ENCODE assay signal across 15 cellular contexts in genomic region chr2:85259865-85260264, GRCh38.
DNase-seq lines count a peak whose midpoint lies in the region; ATAC-seq and TF ChIP-seq lines count a peak whose summit lies in the region.
"Had no signal": no experiment of that assay in that cellular context is flagged by ENCODE, and none has a peak within 500 bp of the region (broad histone marks: within the 10 kb centered on the region; RNA-seq: fewer than 3 reads in every experiment).

No MANE protein-coding gene starts in this region.

- CTCF ChIA-PET in WTC11 (lab: Charles Lee): interaction anchor here (1.1 kb wide), 1 partner anchor 16 kb away, joined by 5 read pairs; no protein-coding TSS in a partner anchor

- no peak overlapping the region for H3K4me3 Mint-ChIP-seq in WTC11
- H3K4me3 Mint-ChIP-seq: activated naive CD8-positive, alpha-beta T cell treated with anti-CD3 and anti-CD28 coated beads, Interleukin-2, amount 10 ng/mL, durations not matched to agents 7 days and 5 days; T-cell had no signal

- H3K27me3 ChIP-seq in GM23248 (replicated peaks; ENCODE audit: insufficient read depth) (no peaks in the 10 kb centered on the region), smooth muscle cell (ENCODE audit: low read depth) (no peaks in the 10 kb centered on the region)

- DNase-seq in GM23248 (no peak), WTC11 (ENCODE audit: low spot score) (no peak), islet precursor cell (peak; percentile 69), smooth muscle cell (lab: John Stamatoyannopoulos, UW; ENCODE audit: unreplicated experiment) (no peak), NCI-H748 (lab: John Stamatoyannopoulos, UW; ENCODE audit: unreplicated experiment) (no peak), activated gamma-delta T cell treated with Interleukin-2 at 50 U/mL for 16 hours (no peak), UCSD-AML1 (lab: John Stamatoyannopoulos, UW; ENCODE audit: unreplicated experiment) (no peak)
- no peak for DNase-seq in stimulated activated CD4-positive, alpha-beta T cell treated with anti-CD3 and anti-CD28 coated beads, Interleukin-2, amount 100 ng/mL, for 48 hours
- DNase-seq: activated CD4-positive, alpha-beta T cell treated with anti-CD3 and anti-CD28 coated beads for 1 hour; activated naive CD8-positive, alpha-beta T cell treated with anti-CD3 and anti-CD28 coated beads, Interleukin-2, amount 10 ng/mL, durations not matched to agents 7 days and 5 days; activated T-cell treated with anti-CD3 and anti-CD28 coated beads for 4 hours; hypothalamus; NCI-H2171 treated with DMSO at 0.1 percent for 48 hours; small intestine; T-cell had no signal

- H2AFZ ChIP-seq in GM23248 (no peak overlapping the region), smooth muscle cell (ENCODE audit: low read depth) (no peak overlapping the region)

- POLR2A ChIA-PET in WTC11 (lab: Charles Lee): no interaction called here

- H3K9ac ChIP-seq in GM23248: 0 out of 2 replicates have a peak overlapping the region, but pooled peaks have one; percentile 14
- no peak overlapping the region for H3K9ac ChIP-seq in smooth muscle cell (ENCODE audit: low read depth)

- H3K9me3 ChIP-seq in GM23248 (ENCODE audit: low read depth) (no peaks in the 10 kb centered on the region), smooth muscle cell (replicated peaks; ENCODE audit: low read depth) (no peaks in the 10 kb centered on the region)

- H3K4me2 ChIP-seq in GM23248 (ENCODE audit: unreplicated experiment) (no peak overlapping the region), smooth muscle cell (peak overlapping the region; percentile 67)

- peak overlapping the region; percentile 97; the same call in 1 of the 2 replicates for H3K27ac Mint-ChIP-seq in WTC11
- H3K27ac Mint-ChIP-seq: activated naive CD8-positive, alpha-beta T cell treated with anti-CD3 and anti-CD28 coated beads, Interleukin-2, amount 10 ng/mL, durations not matched to agents 7 days and 5 days; T-cell had no signal

- H4K20me1 ChIP-seq in GM23248 (ENCODE audit: insufficient read depth) (no peaks in the 10 kb centered on the region), smooth muscle cell (ENCODE audit: low read depth) (peaks cover 52% of the 10 kb centered on the region)

- ATAC-seq in WTC11: no peak
- ATAC-seq: T-cell had no signal

- in situ Hi-C loops in GM23248 (cut with MboI): no loop called here

- H3K27me3 Mint-ChIP-seq in WTC11 (ENCODE audit: low read depth): no peaks in the 10 kb centered on the region
- H3K27me3 Mint-ChIP-seq: activated naive CD8-positive, alpha-beta T cell treated with anti-CD3 and anti-CD28 coated beads, Interleukin-2, amount 10 ng/mL, durations not matched to agents 7 days and 5 days had no signal

- H3K36me3 Mint-ChIP-seq in WTC11: peaks cover 18% of the 10 kb centered on the region
- H3K36me3 Mint-ChIP-seq: activated naive CD8-positive, alpha-beta T cell treated with anti-CD3 and anti-CD28 coated beads, Interleukin-2, amount 10 ng/mL, durations not matched to agents 7 days and 5 days; T-cell had no signal

- no peaks in the 10 kb centered on the region for H3K9me2 ChIP-seq in GM23248 (ENCODE audit: insufficient read depth)

- no peak for TF ChIP-seq CTCF in WTC11 (IDR thresholded peaks at IDR 0.05)
- TF ChIP-seq CTCF in smooth muscle cell (IDR thresholded peaks at IDR 0.05; ENCODE audit: borderline replicate concordance, insufficient read depth, poor library complexity, severe bottlenecking): no peak

- H3K9me3 Mint-ChIP-seq in WTC11: no peaks in the 10 kb centered on the region
- H3K9me3 Mint-ChIP-seq: activated naive CD8-positive, alpha-beta T cell treated with anti-CD3 and anti-CD28 coated beads, Interleukin-2, amount 10 ng/mL, durations not matched to agents 7 days and 5 days; T-cell had no signal

- H3K27ac ChIP-seq in GM23248 (no peak overlapping the region), smooth muscle cell (ENCODE audit: low read depth) (peak overlapping the region; percentile 74)

- no peaks in the 10 kb centered on the region for H3K79me2 ChIP-seq in GM23248 (ENCODE audit: insufficient read depth)
- H3K79me2 ChIP-seq in smooth muscle cell (ENCODE audit: low read depth): no peaks in the 10 kb centered on the region

- peaks cover 85% of the 10 kb centered on the region for H3K4me1 Mint-ChIP-seq in WTC11
- H3K4me1 Mint-ChIP-seq: activated naive CD8-positive, alpha-beta T cell treated with anti-CD3 and anti-CD28 coated beads, Interleukin-2, amount 10 ng/mL, durations not matched to agents 7 days and 5 days; T-cell had no signal

- no peak overlapping the region for H3K4me3 ChIP-seq in GM23248
- H3K4me3 ChIP-seq in smooth muscle cell: no peak overlapping the region

- H3K4me1 ChIP-seq in GM23248 (ENCODE audit: insufficient read depth) (peaks cover 45% of the 10 kb centered on the region), smooth muscle cell (ENCODE audit: low read depth) (peaks cover 57% of the 10 kb centered on the region)

- peaks cover 27% of the 10 kb centered on the region for H3F3A ChIP-seq in GM23248 (ENCODE audit: insufficient read depth)
- H3F3A ChIP-seq in smooth muscle cell (ENCODE audit: low read depth): no peaks in the 10 kb centered on the region

- H3K36me3 ChIP-seq in GM23248 (ENCODE audit: low read depth): no peaks in the 10 kb centered on the region
- H3K36me3 ChIP-seq in smooth muscle cell (ENCODE audit: low read depth): no peaks in the 10 kb centered on the region

- WGBS in GM23248 (ENCODE audit: low coverage in 1 of 2, low lambda C conversion rate in 2 of 2, missing lambda C conversion rate in 2 of 2), 2 experiments: 92 to 98% methylated on average over 3 of the region's 3 CpGs
- WGBS in smooth muscle cell (ENCODE audit: low lambda C conversion rate): 70% methylated on average over 3 of the region's 3 CpGs

TF ChIP-seq in WTC11, 78 proteins besides CTCF, POLR2A, EP300 and RAD21 (continues in another document):
- no peak for TF ChIP-seq GTF2I (CRISPR knock-in tag; conservative IDR thresholded peaks at IDR 0.05)
- TF ChIP-seq ATF6 (CRISPR knock-in tag; IDR thresholded peaks at IDR 0.05): no peak
- no peak for TF ChIP-seq RELA (CRISPR knock-in tag; IDR thresholded peaks at IDR 0.05; ENCODE audit: borderline replicate concordance)
- TF ChIP-seq GRHL2 (CRISPR knock-in tag; IDR thresholded peaks at IDR 0.05; ENCODE audit: insufficient replicate concordance, severe bottlenecking): no peak
- no peak for TF ChIP-seq PRRX2 (CRISPR knock-in tag; IDR thresholded peaks at IDR 0.05)
- TF ChIP-seq TEAD1 (CRISPR knock-in tag; IDR thresholded peaks at IDR 0.05): no peak
- no peak for TF ChIP-seq ERG (CRISPR knock-in tag; IDR thresholded peaks at IDR 0.05)
- TF ChIP-seq AR (CRISPR knock-in tag; IDR thresholded peaks at IDR 0.05): no peak
- TF ChIP-seq HMGA2 (CRISPR knock-in tag; IDR thresholded peaks at IDR 0.05): no peak
- no peak for TF ChIP-seq NFATC4 (CRISPR knock-in tag; IDR thresholded peaks at IDR 0.05)
- TF ChIP-seq MAX (CRISPR knock-in tag; IDR thresholded peaks at IDR 0.05): no peak
